In the genomic region with DNA sequence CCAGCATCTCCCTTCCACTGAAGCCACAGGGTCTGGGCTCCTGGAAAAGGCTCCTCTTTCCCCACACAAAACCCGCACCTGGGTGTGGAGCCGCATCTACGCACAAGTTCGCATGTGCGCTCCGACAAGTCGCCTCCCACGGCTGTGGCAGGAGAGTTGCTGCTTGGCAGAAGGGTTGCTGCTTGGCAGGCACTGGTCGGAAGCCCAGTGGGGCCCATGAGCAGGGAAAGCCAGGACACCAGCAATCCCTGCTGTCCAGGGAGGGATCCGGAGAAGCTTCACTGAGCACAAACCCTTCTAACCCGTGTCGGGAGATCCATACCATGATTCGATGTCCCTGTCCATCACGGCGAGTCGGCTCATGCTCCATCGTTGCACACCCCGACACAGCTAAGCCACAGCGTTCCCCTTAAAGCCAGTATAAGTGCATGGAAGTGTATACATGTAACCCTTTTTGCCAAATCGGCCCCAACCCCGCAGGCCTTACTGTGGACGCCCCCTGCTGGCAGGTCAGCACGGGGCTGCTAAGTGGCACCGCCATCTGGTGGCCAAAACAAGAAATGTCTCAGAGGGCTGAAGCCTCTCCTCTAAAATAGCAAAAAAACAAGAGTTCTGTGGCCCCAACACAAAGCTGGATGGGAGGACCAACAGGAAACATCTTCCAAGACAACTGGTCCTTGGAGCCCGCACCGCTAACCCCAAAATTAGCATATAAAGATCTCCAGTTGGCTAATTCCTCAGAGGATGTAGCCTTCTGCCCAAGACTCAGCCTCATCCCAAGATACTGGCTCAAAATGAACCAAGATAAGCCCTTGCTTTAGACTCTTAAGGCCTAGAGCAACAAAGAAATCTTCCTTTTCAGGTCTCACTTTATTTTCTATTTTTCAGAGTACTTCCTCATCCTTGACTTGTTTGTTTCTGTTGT, we compare ENCODE assay signal across 8 cellular contexts. TPM values are rescaled to one million over a fixed set of nuclear protein-coding genes. Genes with fewer than 3 reads are reported as not detected.
DNase-seq lines count a peak whose midpoint lies in the region; ATAC-seq and TF ChIP-seq lines count a peak whose summit lies in the region.

No MANE protein-coding gene starts in this region.

- peak; percentile 75 to 77 for ATAC-seq in CD4-positive, CD25-positive, alpha-beta regulatory T cell (ENCODE audit: low read depth in 2 of 2)
- ATAC-seq in HG03159 (IDR thresholded peaks at IDR 0.05; ENCODE audit: unreplicated experiment): no peak

- H3K4me3 ChIP-seq in CD4-positive, CD25-positive, alpha-beta regulatory T cell (ENCODE audit: low read depth, low read length): no peak overlapping the region
- H3K4me3 ChIP-seq in HFF-Myc (replicated peaks; ENCODE audit: low read depth, low read length) (no peak overlapping the region), colonic mucosa (no peak overlapping the region), lower leg skin (ENCODE audit: low read depth, poor library complexity, severe bottlenecking) (no peak overlapping the region)

- WGBS in lower leg skin, 2 donors: 53% methylated on average over 26 of the region's 26 CpGs

- no peaks in the 10 kb centered on the region for H3K9me3 ChIP-seq in CD4-positive, CD25-positive, alpha-beta regulatory T cell (ENCODE audit: control insufficient read depth in 2 of 2, low read length in 2 of 2)
- no peaks in the 10 kb centered on the region for H3K9me3 ChIP-seq in colonic mucosa

- peak; percentile 76 to 89 (median 85) for DNase-seq in CD4-positive, CD25-positive, alpha-beta regulatory T cell
- peak; percentile 61 for DNase-seq in HFF-Myc (ENCODE audit: extremely low read depth, low read depth)
- peak; percentile 88 for DNase-seq in NCI-H69 (lab: John Stamatoyannopoulos, UW)
- peak; percentile 88 to 89 for DNase-seq in activated CD4-positive, alpha-beta T cell treated with anti-CD3 and anti-CD28 coated beads, Interleukin-2, amount 50 U/mL, for 24 hours (ENCODE audit: low read depth in 1 of 2, low spot score in 1 of 2)
- DNase-seq in colonic mucosa: peak; percentile 81
- DNase-seq in lower leg skin (ENCODE audit: low spot score in 2 of 2): peak; percentile 67 to 94
- peak; percentile 75 to 86 (median 84) for DNase-seq in stimulated activated CD4-positive, alpha-beta T cell treated with anti-CD3 and anti-CD28 coated beads, TNF-alpha, amount 100 ng/mL, for 4 hours (ENCODE audit: low read depth in 3 of 3)

- peaks cover 0 to 8% (median 6%) of the 10 kb centered on the region in 4 donors for H3K4me1 Mint-ChIP-seq in CD4-positive, CD25-positive, alpha-beta regulatory T cell

- peaks cover 16% of the 10 kb centered on the region for H3K27me3 ChIP-seq in CD4-positive, CD25-positive, alpha-beta regulatory T cell (ENCODE audit: control insufficient read depth, insufficient read depth, low read length)
- peaks cover under 1% of the 10 kb centered on the region for H3K27me3 ChIP-seq in colonic mucosa

- peak overlapping the region in 1 of 3 donors; percentile 43 for H3K27ac Mint-ChIP-seq in CD4-positive, CD25-positive, alpha-beta regulatory T cell

- peak overlapping the region in 1 of 2 donors; percentile 8 for H3K9ac ChIP-seq in colonic mucosa (ENCODE audit: low read depth in 2 of 2, low read length in 2 of 2)

- no peaks in the 10 kb centered on the region for H3K36me3 Mint-ChIP-seq in CD4-positive, CD25-positive, alpha-beta regulatory T cell

- H3K4me3 Mint-ChIP-seq in CD4-positive, CD25-positive, alpha-beta regulatory T cell: peak overlapping the region in 2 of 4 donors; percentile 4 to 70

- no peaks in the 10 kb centered on the region for H3K9me3 Mint-ChIP-seq in CD4-positive, CD25-positive, alpha-beta regulatory T cell

- TF ChIP-seq CTCF in HFF-Myc (IDR thresholded peaks at IDR 0.05; ENCODE audit: low read depth, low read length, missing control alignments): peak; percentile 100
- peak; percentile 100 for TF ChIP-seq CTCF in colonic mucosa (IDR thresholded peaks at IDR 0.05)
- TF ChIP-seq CTCF in lower leg skin (IDR thresholded peaks at IDR 0.05): peak in 1 of 3 donors; percentile 99

- H3K27ac ChIP-seq in CD4-positive, CD25-positive, alpha-beta regulatory T cell (ENCODE audit: insufficient read depth, low read length, poor library complexity, severe bottlenecking): no peak overlapping the region
- no peak overlapping the region for H3K27ac ChIP-seq in colonic mucosa

- H3K27me3 Mint-ChIP-seq in CD4-positive, CD25-positive, alpha-beta regulatory T cell: peaks cover 29% of the 10 kb centered on the region

- peaks cover 3% of the 10 kb centered on the region for H3K4me1 ChIP-seq in CD4-positive, CD25-positive, alpha-beta regulatory T cell (ENCODE audit: control insufficient read depth, insufficient read depth, low read length, poor library complexity, severe bottlenecking)
- peaks cover 2% of the 10 kb centered on the region for H3K4me1 ChIP-seq in colonic mucosa

- TF ChIP-seq POLR2A in lower leg skin (IDR thresholded peaks at IDR 0.05): no peak

- no peaks in the 10 kb centered on the region for H3K36me3 ChIP-seq in CD4-positive, CD25-positive, alpha-beta regulatory T cell (ENCODE audit: control insufficient read depth, insufficient read depth, low read length)
- H3K36me3 ChIP-seq in colonic mucosa: no peaks in the 10 kb centered on the region

- intact Hi-C loops in colonic mucosa (cut with DNase I): loop anchor here (2.0 to 5.0 kb wide), 5 partner anchors 38 to 492 kb away; a partner anchor contains a TSS
- intact Hi-C loops in lower leg skin (cut with DNase I; ENCODE audit: low total_unique reads): loop anchor here (5.0 kb wide), 2 partner anchors 57 to 222 kb away; no protein-coding TSS in a partner anchor

RNA-seq across cellular contexts. Expression of a gene that starts 8.3 kb away (rescaled TPM):
- 0.35 TPM for total RNA-seq in CD4-positive, CD25-positive, alpha-beta regulatory T cell
- not detected for polyA plus RNA-seq in CD4-positive, CD25-positive, alpha-beta regulatory T cell
- total RNA-seq in colonic mucosa (not detected), lower leg skin (not detected)

RNA-seq across cellular contexts. Expression of a gene that starts 33.1 kb away (rescaled TPM):
- total RNA-seq in CD4-positive, CD25-positive, alpha-beta regulatory T cell: 305 TPM
- polyA plus RNA-seq in CD4-positive, CD25-positive, alpha-beta regulatory T cell: 10 to 100 TPM; 17.3 to 24.6 (median 19.8) TPM
- total RNA-seq in colonic mucosa (1 to 10 TPM; 5.7 to 9.5 TPM), lower leg skin (1 to 10 TPM in 3 of 4 donors, under 1 TPM in 1; 0.88 to 4.2 (median 2.3) TPM)

RNA-seq across cellular contexts. Expression of a gene that starts 35.7 kb away (rescaled TPM):
- total RNA-seq in CD4-positive, CD25-positive, alpha-beta regulatory T cell: not detected
- polyA plus RNA-seq in CD4-positive, CD25-positive, alpha-beta regulatory T cell: not detected
- total RNA-seq in colonic mucosa: 10 to 100 TPM in 1 of 2 donors, 1 to 10 TPM in 1; 4.9 to 10.4 TPM
- 10 to 100 TPM; 48.3 to 83.9 (median 70.4) TPM for total RNA-seq in lower leg skin

RNA-seq across cellular contexts. Expression of a gene that starts 48.9 kb away (rescaled TPM):
- total RNA-seq in CD4-positive, CD25-positive, alpha-beta regulatory T cell: 10.0 TPM
- 1 to 10 TPM in 3 of 4 donors, under 1 TPM in 1; 0.67 to 2.2 (median 1.7) TPM for polyA plus RNA-seq in CD4-positive, CD25-positive, alpha-beta regulatory T cell
- total RNA-seq in colonic mucosa (10 to 100 TPM; 10.8 to 28.6 TPM), lower leg skin (10 to 100 TPM in 2 of 4 donors, 1 to 10 TPM in 2; 6.8 to 13.8 (median 10.0) TPM)

Comparison
In these comparisons a context has a peak if more than half of its experiments do, and no peak if none do; other contexts are left out.
1. RNA of a gene that starts 33.1 kb away (total RNA-seq): 305 TPM in CD4-positive, CD25-positive, alpha-beta regulatory T cell (single experiment); 5.7 to 9.5 TPM in colonic mucosa and 0.88 to 4.2 TPM in lower leg skin; every median in the first group is over 10 times any median in the second.
2. RNA of a gene that starts 35.7 kb away (total RNA-seq): 48.3 to 83.9 TPM in lower leg skin; 4.9 to 10.4 TPM in colonic mucosa and not detected in CD4-positive, CD25-positive, alpha-beta regulatory T cell (single experiment); every median in the first group is over 4 times any median in the second.
3. Peak in every context shown above with its lines, with median percentiles within 50 percentile points of each other: DNase-seq.